In genomic region chr3:119436977-119437376, GRCh38 we compare ENCODE assay signal across 23 cellular contexts.
"Had no signal": no experiment of that assay in that cellular context is flagged by ENCODE, and none has a peak within 500 bp of the region (broad histone marks: within the 10 kb centered on the region; RNA-seq: fewer than 3 reads in every experiment).

No MANE protein-coding gene starts in this region.

- H3K27me3 Mint-ChIP-seq: memory B cell had no signal

- H3K4me1 ChIP-seq: esophagus muscularis mucosa, foreskin keratinocyte, gastroesophageal sphincter had no signal

- H3K9me3 Mint-ChIP-seq: immature natural killer cell, memory B cell had no signal

- H3K9me3 ChIP-seq: esophagus muscularis mucosa, gastroesophageal sphincter had no signal

- H3K27ac ChIP-seq: coronary artery, dorsolateral prefrontal cortex, esophagus muscularis mucosa, foreskin keratinocyte, gastroesophageal sphincter, heart left ventricle, hepatocyte had no signal

- H3K27me3 ChIP-seq: dorsolateral prefrontal cortex, esophagus muscularis mucosa, foreskin keratinocyte, gastroesophageal sphincter, heart left ventricle, hepatocyte had no signal

- DNase-seq: dermis blood vessel endothelial cell; dorsolateral prefrontal cortex; effector CD4-positive, alpha-beta T cell; effector memory CD4-positive, alpha-beta T cell; foreskin keratinocyte; heart left ventricle; hypothalamus; immature natural killer cell; islet precursor cell; kidney; kidney glomerular epithelial cell; left colon; left ventricle myocardium superior; mammary epithelial cell; mesendoderm; midbrain had no signal

- H3K4me3 ChIP-seq: coronary artery, dorsolateral prefrontal cortex, esophagus muscularis mucosa, gastroesophageal sphincter, heart left ventricle, hepatocyte, lung had no signal

- ATAC-seq: foreskin keratinocyte, gastroesophageal sphincter, heart left ventricle, left colon, left lobe of liver, left ventricle myocardium superior had no signal

- H3K4me3 Mint-ChIP-seq: immature natural killer cell, memory B cell had no signal

- H3K27ac Mint-ChIP-seq: memory B cell had no signal
